ENCODE assay signal across 8 cellular contexts in genomic region chr11:61776561-61777075, GRCh38. TPM values are rescaled to one million over a fixed set of nuclear protein-coding genes. Genes with fewer than 3 reads are reported as not detected.
DNase-seq lines count a peak whose midpoint lies in the region; ATAC-seq and TF ChIP-seq lines count a peak whose summit lies in the region.

No MANE protein-coding gene starts in this region.

- H3K27me3 ChIP-seq in esophagus squamous epithelium (no peaks in the 10 kb centered on the region), neural cell (ENCODE audit: insufficient read depth, low read depth, low read length) (no peaks in the 10 kb centered on the region), upper lobe of right lung (no peaks in the 10 kb centered on the region)

- H3K4me1 ChIP-seq in esophagus squamous epithelium (peaks cover 9 to 14% (median 9%) of the 10 kb centered on the region in 3 donors), upper lobe of right lung (peaks cover 5% of the 10 kb centered on the region)

- in situ Hi-C loops in GM13977 (cut with MboI; ENCODE audit: low pct_unique_long_range_greater_than_20kb, low sequenced_read_pairs, unreplicated experiment), result no loop called here

- no peaks in the 10 kb centered on the region for H4K20me1 ChIP-seq in neural cell (ENCODE audit: insufficient read depth)

- no peak overlapping the region for H3K4me2 ChIP-seq in neural cell (ENCODE audit: low read length)

- peak; percentile 43 for ATAC-seq in upper lobe of right lung

- no peak for TF ChIP-seq POLR2A in esophagus squamous epithelium (IDR thresholded peaks at IDR 0.05)

- H3K4me3 ChIP-seq in esophagus squamous epithelium (no peak overlapping the region), neural cell (ENCODE audit: low read length) (no peak overlapping the region), upper lobe of right lung (no peak overlapping the region)

- peak; percentile 79 for TF ChIP-seq CTCF in GM13977 (IDR thresholded peaks at IDR 0.05; ENCODE audit: extremely low read depth, insufficient read depth, missing control alignments)
- peak in 5 of 6 experiments; percentile 47 to 77 (median 51) for TF ChIP-seq CTCF in esophagus squamous epithelium (IDR thresholded peaks at IDR 0.05)
- TF ChIP-seq CTCF in neural cell (IDR thresholded peaks at IDR 0.05; ENCODE audit: poor library complexity, severe bottlenecking), result peak; percentile 9
- peak; percentile 62 for TF ChIP-seq CTCF in upper lobe of right lung (IDR thresholded peaks at IDR 0.05)

- no peaks in the 10 kb centered on the region for H3K9me3 ChIP-seq in esophagus squamous epithelium
- H3K9me3 ChIP-seq in neural cell (ENCODE audit: low read length), result no peaks in the 10 kb centered on the region
- H3K9me3 ChIP-seq in upper lobe of right lung, result no peaks in the 10 kb centered on the region

- H3K27ac ChIP-seq in esophagus squamous epithelium (no peak overlapping the region), neural cell (ENCODE audit: low read length) (no peak overlapping the region), upper lobe of right lung (no peak overlapping the region)

- 40 to 67% methylated on average over 2 of the region's 9 CpGs for WGBS in esophagus squamous epithelium, 2 donors

- no peaks in the 10 kb centered on the region for H3K79me2 ChIP-seq in neural cell (replicated peaks; ENCODE audit: insufficient read depth, low read length)

- H3K9ac ChIP-seq in neural cell (ENCODE audit: low read length), result no peak overlapping the region

- intact Hi-C loops in esophagus squamous epithelium (cut with DNase I), result no loop called here
- intact Hi-C loops in upper lobe of right lung (cut with DNase I), result no loop called here

- no peaks in the 10 kb centered on the region for H3F3A ChIP-seq in neural cell (ENCODE audit: insufficient read depth, low read length, poor library complexity, severe bottlenecking)

- H3K36me3 ChIP-seq in esophagus squamous epithelium (no peaks in the 10 kb centered on the region), neural cell (ENCODE audit: insufficient read depth, low read length) (no peaks in the 10 kb centered on the region), upper lobe of right lung (no peaks in the 10 kb centered on the region)

- DNase-seq in AML-193 (lab: John Stamatoyannopoulos, UW) (peak; percentile 33 to 71), GM13977 (ENCODE audit: low spot score) (peak; percentile 94), NCI-H82 treated with DMSO at 0.1 percent for 48 hours (lab: John Stamatoyannopoulos, UW; ENCODE audit: unreplicated experiment) (peak; percentile 10), activated T-cell treated with anti-CD3 and anti-CD28 coated beads for 4 hours (peak; percentile 29), esophagus squamous epithelium (lab: John Stamatoyannopoulos, UW) (no peak), upper lobe of right lung (peak; percentile 76), LoVo (ENCODE audit: low spot score) (no peak)

- no peak for TF ChIP-seq EP300 in neural cell (conservative IDR thresholded peaks at IDR 0.05; ENCODE audit: poor library complexity, severe bottlenecking)

- H2AFZ ChIP-seq in neural cell (ENCODE audit: low read depth, low read length), result no peak overlapping the region

- no peaks in the 10 kb centered on the region for H3K9me2 ChIP-seq in neural cell (ENCODE audit: insufficient read depth, low read length)

- no peak for TF ChIP-seq RAD21 in neural cell (conservative IDR thresholded peaks at IDR 0.05)

TF ChIP-seq in neural cell, 6 proteins besides CTCF, POLR2A, EP300 and RAD21:
- TF ChIP-seq EZH2 (IDR thresholded peaks at IDR 0.05; ENCODE audit: borderline replicate concordance, insufficient read depth, low read length, poor library complexity, severe bottlenecking) (no peak), TAF1 (IDR thresholded peaks at IDR 0.05; ENCODE audit: low read depth) (no peak), REST (IDR thresholded peaks at IDR 0.05; ENCODE audit: borderline replicate concordance) (no peak)
TF ChIP-seq in neural cell: peak in this region for 0.

RNA-seq across cellular contexts. Expression of gene TMEM258, which starts 15.8 kb away (rescaled TPM):
- total RNA-seq in esophagus squamous epithelium (10 to 100 TPM; 32.3 to 54.2 (median 37.9) TPM), upper lobe of right lung (94.0 TPM)
- 134 and 141 TPM in 2 replicates for polyA plus RNA-seq in neural cell
- polyA minus RNA-seq in neural cell, result 27.8 and 35.9 TPM in 2 replicates

RNA-seq across cellular contexts. Expression of gene FEN1, which starts 16.1 kb away (rescaled TPM):
- total RNA-seq in esophagus squamous epithelium (10 to 100 TPM; 11.4 to 38.1 (median 23.5) TPM), upper lobe of right lung (4.9 TPM)
- 27.2 and 33.9 TPM in 2 replicates for polyA plus RNA-seq in neural cell
- 22.6 and 23.3 TPM in 2 replicates for polyA minus RNA-seq in neural cell

RNA-seq across cellular contexts. Expression of gene MYRF, which starts 24.2 kb away (rescaled TPM):
- total RNA-seq in esophagus squamous epithelium (under 1 TPM in 3 of 4 donors, not detected in 1; 0.09 to 0.95 (median 0.22) TPM), upper lobe of right lung (62.6 TPM)
- polyA plus RNA-seq in neural cell, result 0.16 and 0.86 TPM in 2 replicates
- polyA minus RNA-seq in neural cell, result 0.46 TPM in 1 of 2 replicates, not detected in the other

RNA-seq across cellular contexts. Expression of gene FADS1, which starts 40.2 kb away (rescaled TPM):
- 1 to 10 TPM; 2.1 to 8.3 (median 7.1) TPM for total RNA-seq in esophagus squamous epithelium
- 102 and 119 TPM in 2 replicates for polyA plus RNA-seq in neural cell
- polyA minus RNA-seq in neural cell, result 150 and 199 TPM in 2 replicates
- 68.0 TPM for total RNA-seq in upper lobe of right lung

RNA-seq across cellular contexts. Expression of gene FADS2, which starts 51.5 kb away (rescaled TPM):
- 10 to 100 TPM in 1 of 4 donors, 1 to 10 TPM in 3; 2.2 to 13.7 (median 6.8) TPM for total RNA-seq in esophagus squamous epithelium
- polyA plus RNA-seq in neural cell, result 145 and 152 TPM in 2 replicates
- polyA minus RNA-seq in neural cell, result 211 and 242 TPM in 2 replicates
- 75.1 TPM for total RNA-seq in upper lobe of right lung

Comparison
In these comparisons a context has a peak if more than half of its experiments do, and no peak if none do; other contexts are left out.
1. DNase-seq: peak in AML-193 (2 of 2), GM13977 (single experiment), NCI-H82 treated with DMSO at 0.1 percent for 48 hours (single experiment), activated T-cell treated with anti-CD3 and anti-CD28 coated beads for 4 hours (single experiment) and upper lobe of right lung (single experiment); none in esophagus squamous epithelium (single experiment) and LoVo (single experiment).
2. CTCF ChIP-seq: peak in every context shown above with its lines; median percentile 79 in GM13977; 62 in upper lobe of right lung; 51 in esophagus squamous epithelium; 9 in neural cell.
3. RNA of gene MYRF, which starts 24.2 kb away (total RNA-seq): 62.6 TPM in upper lobe of right lung (single experiment); 0.09 to 0.95 TPM in esophagus squamous epithelium; every median in the first group is over 10 times any median in the second.